Comparison of ENCODE assay signal across 33 cellular contexts in genomic region chr6:72956272-72956671, GRCh38.
"Had no signal": no experiment of that assay in that cellular context is flagged by ENCODE, and none has a peak within 500 bp of the region (broad histone marks: within the 10 kb centered on the region; RNA-seq: fewer than 3 reads in every experiment).

No MANE protein-coding gene starts in this region.

- H3K27ac Mint-ChIP-seq: activated CD4-positive, alpha-beta memory T cell treated with anti-CD3 and anti-CD28 coated beads, Interleukin-2, amount 10 ng/mL, durations not matched to agents 7 days and 5 days; activated CD8-positive, alpha-beta memory T cell treated with anti-CD3 and anti-CD28 coated beads, Interleukin-2, amount 10 ng/mL, durations not matched to agents 7 days and 5 days; activated naive CD4-positive, alpha-beta T cell treated with anti-CD3 and anti-CD28 coated beads, Interleukin-2, amount 10 ng/mL, durations not matched to agents 7 days and 5 days; activated naive CD8-positive, alpha-beta T cell treated with anti-CD3 and anti-CD28 coated beads for 36 hours; T-cell; T-helper 17 cell had no signal

- H3K27me3 Mint-ChIP-seq: activated CD4-positive, alpha-beta memory T cell treated with anti-CD3 and anti-CD28 coated beads, Interleukin-2, amount 10 ng/mL, durations not matched to agents 7 days and 5 days; activated CD8-positive, alpha-beta memory T cell treated with anti-CD3 and anti-CD28 coated beads, Interleukin-2, amount 10 ng/mL, durations not matched to agents 7 days and 5 days; activated naive CD4-positive, alpha-beta T cell treated with anti-CD3 and anti-CD28 coated beads, Interleukin-2, amount 10 ng/mL, durations not matched to agents 7 days and 5 days; activated naive CD8-positive, alpha-beta T cell treated with anti-CD3 and anti-CD28 coated beads for 36 hours; T-cell had no signal

- H3K27ac ChIP-seq: brain microvascular endothelial cell, KMS-11, WERI-Rb-1 had no signal

- DNase-seq: activated CD4-positive, alpha-beta memory T cell treated with anti-CD3 and anti-CD28 coated beads, Interleukin-2, amount 10 ng/mL, durations not matched to agents 7 days and 5 days; activated CD4-positive, alpha-beta T cell treated with anti-CD3 and anti-CD28 coated beads for 1 hour; activated CD4-positive, alpha-beta T cell treated with anti-CD3 and anti-CD28 coated beads for 48 hours; activated CD4-positive, CD25-positive, alpha-beta regulatory T cell; activated CD8-positive, alpha-beta memory T cell treated with anti-CD3 and anti-CD28 coated beads for 24 hours; activated CD8-positive, alpha-beta memory T cell treated with anti-CD3 and anti-CD28 coated beads, Interleukin-2, amount 10 ng/mL, durations not matched to agents 7 days and 5 days; activated CD8-positive, alpha-beta memory T cell treated with anti-CD3 and anti-CD28 coated beads, Interleukin-2, amount 50 U/mL, for 48 hours; activated effector memory CD4-positive, alpha-beta T cell treated with Interleukin-2 at 50 U/mL for 16 hours; activated naive CD4-positive, alpha-beta T cell treated with anti-CD3 and anti-CD28 coated beads, Interleukin-2, amount 10 ng/mL, durations not matched to agents 7 days and 5 days; activated naive CD8-positive, alpha-beta T cell treated with anti-CD3 and anti-CD28 coated beads for 36 hours; activated T-cell treated with anti-CD3 and anti-CD28 coated beads, Interleukin-2, amount 50 U/mL, for 48 hours; amniotic stem cell; aorta; brain microvascular endothelial cell; central memory CD4-positive, alpha-beta T cell; MM.1S; MV-4-11; NCI-H1092; NCI-H1436 treated with DMSO at 0.1 percent for 48 hours; NCI-H1694 treated with DMSO at 0.1 percent for 48 hours; NCI-H2029; NCI-H2107; NCI-H2171; NCI-H510A; NCI-H526; NCI-H748 treated with DMSO at 0.1 percent for 48 hours; NK-92 treated with Interleukin-12 subunit alpha and Interleukin-12 subunit beta, amount 100 ng/mL, for 24 hours; Right ventricle myocardium superior; T-cell; T-helper 17 cell; T-helper 9 cell; WERI-Rb-1 had no signal

- H3K36me3 Mint-ChIP-seq: activated CD8-positive, alpha-beta memory T cell treated with anti-CD3 and anti-CD28 coated beads, Interleukin-2, amount 10 ng/mL, durations not matched to agents 7 days and 5 days; activated naive CD4-positive, alpha-beta T cell treated with anti-CD3 and anti-CD28 coated beads, Interleukin-2, amount 10 ng/mL, durations not matched to agents 7 days and 5 days; T-cell had no signal

- H3K9me3 Mint-ChIP-seq: activated CD4-positive, alpha-beta memory T cell treated with anti-CD3 and anti-CD28 coated beads, Interleukin-2, amount 10 ng/mL, durations not matched to agents 7 days and 5 days; activated naive CD4-positive, alpha-beta T cell treated with anti-CD3 and anti-CD28 coated beads, Interleukin-2, amount 10 ng/mL, durations not matched to agents 7 days and 5 days; activated naive CD8-positive, alpha-beta T cell treated with anti-CD3 and anti-CD28 coated beads for 36 hours; T-cell had no signal

- ATAC-seq: activated CD8-positive, alpha-beta memory T cell treated with anti-CD3 and anti-CD28 coated beads, Interleukin-2, amount 10 ng/mL, durations not matched to agents 7 days and 5 days; T-cell; T-helper 17 cell had no signal

- H3K27me3 ChIP-seq: brain microvascular endothelial cell had no signal

- H3K4me1 Mint-ChIP-seq: activated CD4-positive, alpha-beta memory T cell treated with anti-CD3 and anti-CD28 coated beads, Interleukin-2, amount 10 ng/mL, durations not matched to agents 7 days and 5 days; activated naive CD4-positive, alpha-beta T cell treated with anti-CD3 and anti-CD28 coated beads, Interleukin-2, amount 10 ng/mL, durations not matched to agents 7 days and 5 days had no signal

- H3K4me3 Mint-ChIP-seq: activated CD4-positive, alpha-beta memory T cell treated with anti-CD3 and anti-CD28 coated beads, Interleukin-2, amount 10 ng/mL, durations not matched to agents 7 days and 5 days; activated CD8-positive, alpha-beta memory T cell treated with anti-CD3 and anti-CD28 coated beads, Interleukin-2, amount 10 ng/mL, durations not matched to agents 7 days and 5 days; activated naive CD4-positive, alpha-beta T cell treated with anti-CD3 and anti-CD28 coated beads, Interleukin-2, amount 10 ng/mL, durations not matched to agents 7 days and 5 days; activated naive CD8-positive, alpha-beta T cell treated with anti-CD3 and anti-CD28 coated beads for 36 hours; T-cell; T-helper 17 cell had no signal

- H3K36me3 ChIP-seq: brain microvascular endothelial cell, WERI-Rb-1 had no signal
